ENCODE assay signal across 1 cellular context in the genomic region with DNA sequence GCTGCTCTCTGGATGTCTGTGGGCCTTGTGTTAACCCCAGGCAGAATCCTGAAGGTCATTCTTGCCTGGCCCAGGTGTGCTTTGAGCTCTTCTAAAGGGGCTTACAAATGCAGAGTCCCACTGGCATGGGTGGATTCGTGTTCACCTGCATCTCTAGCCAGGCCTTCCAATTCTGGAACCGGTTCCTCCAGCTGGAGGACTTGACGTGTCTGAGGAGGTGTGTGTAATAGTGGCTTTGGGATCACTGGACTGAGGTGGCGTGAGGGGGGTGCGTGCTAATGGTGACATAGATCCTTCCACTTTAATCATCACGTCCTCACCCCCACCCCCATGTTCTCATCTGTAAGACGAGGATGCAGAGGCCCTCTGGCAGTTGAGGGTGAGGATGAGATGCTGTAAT.
TF ChIP-seq lines count a peak whose summit lies in the region.

No MANE protein-coding gene starts in this region.

TF ChIP-seq in K562, 482 proteins besides CTCF, POLR2A, EP300 and RAD21:
- 0 out of 2 replicates have a peak, but pooled peaks have one; percentile 23 for TF ChIP-seq ZNF431 (CRISPR knock-in tag; IDR thresholded peaks at IDR 0.05)
- TF ChIP-seq, protein P1, sequence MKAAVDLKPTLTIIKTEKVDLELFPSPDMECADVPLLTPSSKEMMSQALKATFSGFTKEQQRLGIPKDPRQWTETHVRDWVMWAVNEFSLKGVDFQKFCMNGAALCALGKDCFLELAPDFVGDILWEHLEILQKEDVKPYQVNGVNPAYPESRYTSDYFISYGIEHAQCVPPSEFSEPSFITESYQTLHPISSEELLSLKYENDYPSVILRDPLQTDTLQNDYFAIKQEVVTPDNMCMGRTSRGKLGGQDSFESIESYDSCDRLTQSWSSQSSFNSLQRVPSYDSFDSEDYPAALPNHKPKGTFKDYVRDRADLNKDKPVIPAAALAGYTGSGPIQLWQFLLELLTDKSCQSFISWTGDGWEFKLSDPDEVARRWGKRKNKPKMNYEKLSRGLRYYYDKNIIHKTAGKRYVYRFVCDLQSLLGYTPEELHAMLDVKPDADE (conservative IDR thresholded peaks at IDR 0.05; ENCODE audit: control insufficient read depth, low read depth, low read length): no peak
